ENCODE assay signal across 1 cellular context in the genomic region with DNA sequence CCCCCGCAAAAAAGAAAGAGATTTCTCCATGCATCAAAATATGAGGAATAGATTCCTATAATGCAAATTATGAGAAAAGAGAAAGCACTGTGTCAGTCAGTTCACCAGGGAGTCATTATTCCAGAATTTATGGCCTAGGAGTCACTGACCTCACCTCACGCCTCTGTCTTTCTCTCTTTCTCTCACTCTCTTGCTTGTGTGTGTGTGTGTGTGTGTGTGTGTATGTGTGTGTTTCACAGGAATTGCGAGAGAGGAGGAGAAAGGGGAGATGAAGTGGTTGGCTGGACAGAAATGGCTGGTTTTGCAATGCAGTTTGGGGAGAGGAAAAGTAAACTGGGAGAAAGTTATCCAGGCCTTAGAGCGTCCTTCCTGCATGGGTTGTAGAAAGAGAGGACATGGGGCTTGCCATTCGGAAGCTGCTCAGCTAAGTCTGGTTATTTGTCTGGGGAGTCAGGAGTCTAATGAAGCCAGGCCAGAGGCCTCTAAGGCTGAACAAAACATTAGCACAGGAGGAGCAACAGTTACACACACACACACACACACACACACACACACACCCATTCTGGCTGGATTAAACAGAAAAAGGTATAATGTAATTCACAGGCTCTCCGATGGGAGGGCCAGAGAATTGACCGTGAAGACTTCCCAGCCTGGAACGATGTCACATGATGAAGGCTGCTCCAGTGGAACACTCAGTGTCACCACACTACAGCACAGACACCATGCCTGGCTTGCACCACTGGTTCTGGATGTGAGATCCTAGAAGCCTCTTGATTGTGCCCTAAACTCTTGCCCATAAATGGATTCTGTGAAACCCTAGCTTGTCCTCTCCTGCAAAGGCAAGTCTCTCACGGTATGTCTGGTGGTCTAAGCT.
TF ChIP-seq lines count a peak whose summit lies in the region.

No MANE protein-coding gene starts in this region.

TF ChIP-seq in GM23338, 12 proteins besides CTCF, POLR2A, EP300 and RAD21:
- TF ChIP-seq ZNF331 (CRISPR knock-in tag; IDR thresholded peaks at IDR 0.05; ENCODE audit: low read depth) (no peak), EZH2 (IDR thresholded peaks at IDR 0.05; ENCODE audit: low read depth, unreplicated experiment) (no peak), EZH2phosphoT487 (IDR thresholded peaks at IDR 0.05; ENCODE audit: unreplicated experiment) (no peak), CREB1 (CRISPR knock-in tag; IDR thresholded peaks at IDR 0.05; ENCODE audit: low read depth) (no peak), ZNF114 (CRISPR knock-in tag; IDR thresholded peaks at IDR 0.05) (no peak), JUNB (IDR thresholded peaks at IDR 0.05; ENCODE audit: unreplicated experiment) (no peak), POLR2AphosphoS5 (IDR thresholded peaks at IDR 0.05; ENCODE audit: low read depth) (no peak), NANOG (IDR thresholded peaks at IDR 0.05; ENCODE audit: borderline replicate concordance) (no peak)
- TF ChIP-seq, protein P1, sequence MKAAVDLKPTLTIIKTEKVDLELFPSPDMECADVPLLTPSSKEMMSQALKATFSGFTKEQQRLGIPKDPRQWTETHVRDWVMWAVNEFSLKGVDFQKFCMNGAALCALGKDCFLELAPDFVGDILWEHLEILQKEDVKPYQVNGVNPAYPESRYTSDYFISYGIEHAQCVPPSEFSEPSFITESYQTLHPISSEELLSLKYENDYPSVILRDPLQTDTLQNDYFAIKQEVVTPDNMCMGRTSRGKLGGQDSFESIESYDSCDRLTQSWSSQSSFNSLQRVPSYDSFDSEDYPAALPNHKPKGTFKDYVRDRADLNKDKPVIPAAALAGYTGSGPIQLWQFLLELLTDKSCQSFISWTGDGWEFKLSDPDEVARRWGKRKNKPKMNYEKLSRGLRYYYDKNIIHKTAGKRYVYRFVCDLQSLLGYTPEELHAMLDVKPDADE (IDR thresholded peaks at IDR 0.05), result no peak
- TF ChIP-seq, protein P2, sequence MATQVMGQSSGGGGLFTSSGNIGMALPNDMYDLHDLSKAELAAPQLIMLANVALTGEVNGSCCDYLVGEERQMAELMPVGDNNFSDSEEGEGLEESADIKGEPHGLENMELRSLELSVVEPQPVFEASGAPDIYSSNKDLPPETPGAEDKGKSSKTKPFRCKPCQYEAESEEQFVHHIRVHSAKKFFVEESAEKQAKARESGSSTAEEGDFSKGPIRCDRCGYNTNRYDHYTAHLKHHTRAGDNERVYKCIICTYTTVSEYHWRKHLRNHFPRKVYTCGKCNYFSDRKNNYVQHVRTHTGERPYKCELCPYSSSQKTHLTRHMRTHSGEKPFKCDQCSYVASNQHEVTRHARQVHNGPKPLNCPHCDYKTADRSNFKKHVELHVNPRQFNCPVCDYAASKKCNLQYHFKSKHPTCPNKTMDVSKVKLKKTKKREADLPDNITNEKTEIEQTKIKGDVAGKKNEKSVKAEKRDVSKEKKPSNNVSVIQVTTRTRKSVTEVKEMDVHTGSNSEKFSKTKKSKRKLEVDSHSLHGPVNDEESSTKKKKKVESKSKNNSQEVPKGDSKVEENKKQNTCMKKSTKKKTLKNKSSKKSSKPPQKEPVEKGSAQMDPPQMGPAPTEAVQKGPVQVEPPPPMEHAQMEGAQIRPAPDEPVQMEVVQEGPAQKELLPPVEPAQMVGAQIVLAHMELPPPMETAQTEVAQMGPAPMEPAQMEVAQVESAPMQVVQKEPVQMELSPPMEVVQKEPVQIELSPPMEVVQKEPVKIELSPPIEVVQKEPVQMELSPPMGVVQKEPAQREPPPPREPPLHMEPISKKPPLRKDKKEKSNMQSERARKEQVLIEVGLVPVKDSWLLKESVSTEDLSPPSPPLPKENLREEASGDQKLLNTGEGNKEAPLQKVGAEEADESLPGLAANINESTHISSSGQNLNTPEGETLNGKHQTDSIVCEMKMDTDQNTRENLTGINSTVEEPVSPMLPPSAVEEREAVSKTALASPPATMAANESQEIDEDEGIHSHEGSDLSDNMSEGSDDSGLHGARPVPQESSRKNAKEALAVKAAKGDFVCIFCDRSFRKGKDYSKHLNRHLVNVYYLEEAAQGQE (IDR thresholded peaks at IDR 0.05; ENCODE audit: unreplicated experiment), result no peak
- TF ChIP-seq, protein P3, sequence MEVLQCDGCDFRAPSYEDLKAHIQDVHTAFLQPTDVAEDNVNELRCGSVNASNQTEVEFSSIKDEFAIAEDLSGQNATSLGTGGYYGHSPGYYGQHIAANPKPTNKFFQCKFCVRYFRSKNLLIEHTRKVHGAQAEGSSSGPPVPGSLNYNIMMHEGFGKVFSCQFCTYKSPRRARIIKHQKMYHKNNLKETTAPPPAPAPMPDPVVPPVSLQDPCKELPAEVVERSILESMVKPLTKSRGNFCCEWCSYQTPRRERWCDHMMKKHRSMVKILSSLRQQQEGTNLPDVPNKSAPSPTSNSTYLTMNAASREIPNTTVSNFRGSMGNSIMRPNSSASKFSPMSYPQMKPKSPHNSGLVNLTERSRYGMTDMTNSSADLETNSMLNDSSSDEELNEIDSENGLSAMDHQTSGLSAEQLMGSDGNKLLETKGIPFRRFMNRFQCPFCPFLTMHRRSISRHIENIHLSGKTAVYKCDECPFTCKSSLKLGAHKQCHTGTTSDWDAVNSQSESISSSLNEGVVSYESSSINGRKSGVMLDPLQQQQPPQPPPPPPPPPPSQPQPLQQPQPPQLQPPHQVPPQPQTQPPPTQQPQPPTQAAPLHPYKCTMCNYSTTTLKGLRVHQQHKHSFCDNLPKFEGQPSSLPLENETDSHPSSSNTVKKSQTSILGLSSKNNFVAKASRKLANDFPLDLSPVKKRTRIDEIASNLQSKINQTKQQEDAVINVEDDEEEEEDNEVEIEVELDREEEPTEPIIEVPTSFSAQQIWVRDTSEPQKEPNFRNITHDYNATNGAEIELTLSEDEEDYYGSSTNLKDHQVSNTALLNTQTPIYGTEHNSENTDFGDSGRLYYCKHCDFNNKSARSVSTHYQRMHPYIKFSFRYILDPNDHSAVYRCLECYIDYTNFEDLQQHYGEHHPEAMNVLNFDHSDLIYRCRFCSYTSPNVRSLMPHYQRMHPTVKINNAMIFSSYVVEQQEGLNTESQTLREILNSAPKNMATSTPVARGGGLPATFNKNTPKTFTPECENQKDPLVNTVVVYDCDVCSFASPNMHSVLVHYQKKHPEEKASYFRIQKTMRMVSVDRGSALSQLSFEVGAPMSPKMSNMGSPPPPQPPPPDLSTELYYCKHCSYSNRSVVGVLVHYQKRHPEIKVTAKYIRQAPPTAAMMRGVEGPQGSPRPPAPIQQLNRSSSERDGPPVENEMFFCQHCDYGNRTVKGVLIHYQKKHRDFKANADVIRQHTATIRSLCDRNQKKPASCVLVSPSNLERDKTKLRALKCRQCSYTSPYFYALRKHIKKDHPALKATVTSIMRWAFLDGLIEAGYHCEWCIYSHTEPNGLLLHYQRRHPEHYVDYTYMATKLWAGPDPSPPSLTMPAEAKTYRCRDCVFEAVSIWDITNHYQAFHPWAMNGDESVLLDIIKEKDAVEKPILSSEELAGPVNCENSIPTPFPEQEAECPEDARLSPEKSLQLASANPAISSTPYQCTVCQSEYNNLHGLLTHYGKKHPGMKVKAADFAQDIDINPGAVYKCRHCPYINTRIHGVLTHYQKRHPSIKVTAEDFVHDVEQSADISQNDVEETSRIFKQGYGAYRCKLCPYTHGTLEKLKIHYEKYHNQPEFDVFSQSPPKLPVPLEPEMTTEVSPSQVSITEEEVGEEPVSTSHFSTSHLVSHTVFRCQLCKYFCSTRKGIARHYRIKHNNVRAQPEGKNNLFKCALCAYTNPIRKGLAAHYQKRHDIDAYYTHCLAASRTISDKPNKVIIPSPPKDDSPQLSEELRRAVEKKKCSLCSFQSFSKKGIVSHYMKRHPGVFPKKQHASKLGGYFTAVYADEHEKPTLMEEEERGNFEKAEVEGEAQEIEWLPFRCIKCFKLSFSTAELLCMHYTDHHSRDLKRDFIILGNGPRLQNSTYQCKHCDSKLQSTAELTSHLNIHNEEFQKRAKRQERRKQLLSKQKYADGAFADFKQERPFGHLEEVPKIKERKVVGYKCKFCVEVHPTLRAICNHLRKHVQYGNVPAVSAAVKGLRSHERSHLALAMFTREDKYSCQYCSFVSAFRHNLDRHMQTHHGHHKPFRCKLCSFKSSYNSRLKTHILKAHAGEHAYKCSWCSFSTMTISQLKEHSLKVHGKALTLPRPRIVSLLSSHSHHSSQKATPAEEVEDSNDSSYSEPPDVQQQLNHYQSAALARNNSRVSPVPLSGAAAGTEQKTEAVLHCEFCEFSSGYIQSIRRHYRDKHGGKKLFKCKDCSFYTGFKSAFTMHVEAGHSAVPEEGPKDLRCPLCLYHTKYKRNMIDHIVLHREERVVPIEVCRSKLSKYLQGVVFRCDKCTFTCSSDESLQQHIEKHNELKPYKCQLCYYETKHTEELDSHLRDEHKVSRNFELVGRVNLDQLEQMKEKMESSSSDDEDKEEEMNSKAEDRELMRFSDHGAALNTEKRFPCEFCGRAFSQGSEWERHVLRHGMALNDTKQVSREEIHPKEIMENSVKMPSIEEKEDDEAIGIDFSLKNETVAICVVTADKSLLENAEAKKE (CRISPR knock-in tag; IDR thresholded peaks at IDR 0.05), result no peak
